In genomic region chr19:55146078-55146647, GRCh38 we compare ENCODE assay signal across 9 cellular contexts. TPM values are rescaled to one million over a fixed set of nuclear protein-coding genes. Genes with fewer than 3 reads are reported as not detected.
A peak's percentile ranks its signal among the peaks of the same experiment; 100 is the strongest.
DNase-seq lines count a peak whose midpoint lies in the region; ATAC-seq and TF ChIP-seq lines count a peak whose summit lies in the region.
"Had no signal": no experiment of that assay in that cellular context is flagged by ENCODE, and none has a peak within 500 bp of the region (broad histone marks: within the 10 kb centered on the region; RNA-seq: fewer than 3 reads in every experiment).

No MANE protein-coding gene starts in this region.

- peak overlapping the region; percentile 80 for H3K4me3 ChIP-seq in Loucy (ENCODE audit: low read length, poor library complexity, severe bottlenecking)
- H3K4me3 ChIP-seq in iPS-20b (ENCODE audit: low read length): peak overlapping the region; percentile 68

- peak; percentile 56 for DNase-seq in activated CD8-positive, alpha-beta memory T cell treated with anti-CD3 and anti-CD28 coated beads, Interleukin-2, amount 10 ng/mL, durations not matched to agents 7 days and 5 days
- no peak for DNase-seq in activated CD8-positive, alpha-beta memory T cell treated with anti-CD3 and anti-CD28 coated beads for 24 hours
- DNase-seq in SW480 (ENCODE audit: low spot score) (peak; percentile 82), NK-92 (lab: John Stamatoyannopoulos, UW; ENCODE audit: unreplicated experiment) (no peak)
- no peak for DNase-seq in effector CD4-positive, alpha-beta T cell

- H3K27me3 ChIP-seq in Loucy (ENCODE audit: insufficient read depth, low read length, poor library complexity, severe bottlenecking) (no peaks in the 10 kb centered on the region), iPS-20b (ENCODE audit: insufficient read depth, low read length) (peaks cover 10% of the 10 kb centered on the region; the same call in 1 of the 2 replicates)

- CTCF ChIA-PET in activated CD8-positive, alpha-beta memory T cell treated with anti-CD3 and anti-CD28 coated beads, Interleukin-2, amount 10 ng/mL, durations not matched to agents 7 days and 5 days (lab: Charles Lee): interaction anchor here (0.7 to 4.6 kb wide), 7 partner anchors 8 to 358 kb away, joined by 3 to 22 read pairs (median 3); partner anchors contain the start of gene KMT5C

- peak overlapping the region; percentile 60 for H3K9ac ChIP-seq in Loucy (ENCODE audit: low read depth, low read length, poor library complexity, severe bottlenecking)
- no peak overlapping the region for H3K9ac ChIP-seq in iPS-20b (ENCODE audit: low read depth, low read length)

- peaks cover 56% of the 10 kb centered on the region for H3K27me3 Mint-ChIP-seq in activated CD8-positive, alpha-beta memory T cell treated with anti-CD3 and anti-CD28 coated beads, Interleukin-2, amount 10 ng/mL, durations not matched to agents 7 days and 5 days

- H3F3A ChIP-seq in Loucy (ENCODE audit: low read depth): no peaks in the 10 kb centered on the region

- H3K9me3 Mint-ChIP-seq in activated CD8-positive, alpha-beta memory T cell treated with anti-CD3 and anti-CD28 coated beads, Interleukin-2, amount 10 ng/mL, durations not matched to agents 7 days and 5 days (ENCODE audit: low read depth): no peaks in the 10 kb centered on the region
- H3K9me3 Mint-ChIP-seq: activated naive CD4-positive, alpha-beta T cell treated with anti-CD3 and anti-CD28 coated beads, Interleukin-2, amount 50 U/mL, for 24 hours had no signal

- H4K20me1 ChIP-seq in Loucy (ENCODE audit: insufficient read depth, low read length, poor library complexity, severe bottlenecking): no peaks in the 10 kb centered on the region

- no peaks in the 10 kb centered on the region for H3K36me3 Mint-ChIP-seq in activated CD8-positive, alpha-beta memory T cell treated with anti-CD3 and anti-CD28 coated beads, Interleukin-2, amount 10 ng/mL, durations not matched to agents 7 days and 5 days
- H3K36me3 Mint-ChIP-seq: activated naive CD4-positive, alpha-beta T cell treated with anti-CD3 and anti-CD28 coated beads, Interleukin-2, amount 50 U/mL, for 24 hours had no signal

- no peak overlapping the region for H3K4me3 Mint-ChIP-seq in activated CD8-positive, alpha-beta memory T cell treated with anti-CD3 and anti-CD28 coated beads, Interleukin-2, amount 10 ng/mL, durations not matched to agents 7 days and 5 days
- H3K4me3 Mint-ChIP-seq: activated naive CD4-positive, alpha-beta T cell treated with anti-CD3 and anti-CD28 coated beads, Interleukin-2, amount 50 U/mL, for 24 hours had no signal

- TF ChIP-seq CTCF in Loucy (conservative IDR thresholded peaks at IDR 0.05; ENCODE audit: low read length): peak; percentile 83

- ATAC-seq in activated CD8-positive, alpha-beta memory T cell treated with anti-CD3 and anti-CD28 coated beads, Interleukin-2, amount 10 ng/mL, durations not matched to agents 7 days and 5 days: peak; percentile 51
- ATAC-seq in HG03045 (IDR thresholded peaks at IDR 0.05; ENCODE audit: unreplicated experiment): no peak

- H3K27ac Mint-ChIP-seq in activated CD8-positive, alpha-beta memory T cell treated with anti-CD3 and anti-CD28 coated beads, Interleukin-2, amount 10 ng/mL, durations not matched to agents 7 days and 5 days: no peak overlapping the region
- H3K27ac Mint-ChIP-seq: activated naive CD4-positive, alpha-beta T cell treated with anti-CD3 and anti-CD28 coated beads, Interleukin-2, amount 50 U/mL, for 24 hours had no signal

- H3K36me3 ChIP-seq in Loucy (ENCODE audit: insufficient read depth, low read length): no peaks in the 10 kb centered on the region
- H3K36me3 ChIP-seq in iPS-20b (ENCODE audit: insufficient read depth, low read depth, low read length): no peaks in the 10 kb centered on the region

- H3K4me1 Mint-ChIP-seq in activated CD8-positive, alpha-beta memory T cell treated with anti-CD3 and anti-CD28 coated beads, Interleukin-2, amount 10 ng/mL, durations not matched to agents 7 days and 5 days: peaks cover 6% of the 10 kb centered on the region

- peak overlapping the region; percentile 60 for H3K4me2 ChIP-seq in Loucy (ENCODE audit: low read depth, low read length, poor library complexity, severe bottlenecking)

- no peak overlapping the region for H3K27ac ChIP-seq in iPS-20b (ENCODE audit: low read length)

- H3K9me3 ChIP-seq in Loucy (ENCODE audit: insufficient read depth, low read depth, low read length) (no peaks in the 10 kb centered on the region), iPS-20b (ENCODE audit: insufficient read depth, low read depth, low read length) (no peaks in the 10 kb centered on the region)

- H2AFZ ChIP-seq in Loucy (ENCODE audit: low read length): peak overlapping the region; percentile 60; the same call in 1 of the 2 replicates

- peaks cover 6% of the 10 kb centered on the region for H3K4me1 ChIP-seq in Loucy (ENCODE audit: insufficient read depth, low read length, poor library complexity, severe bottlenecking)
- peaks cover 12% of the 10 kb centered on the region for H3K4me1 ChIP-seq in iPS-20b (ENCODE audit: insufficient read depth, low read length)

- H3K79me2 ChIP-seq in Loucy (ENCODE audit: insufficient read depth, low read length): no peaks in the 10 kb centered on the region

- H3K9me2 ChIP-seq in Loucy (replicated peaks; ENCODE audit: low read depth, low read length): no peaks in the 10 kb centered on the region

RNA-seq across cellular contexts. Expression of gene TNNT1, which starts 2.8 kb away (rescaled TPM):
- 1 to 10 TPM in 1 of 2 experiments, under 1 TPM in 1; 0.41 to 1.0 TPM for total RNA-seq in activated CD8-positive, alpha-beta memory T cell treated with anti-CD3 and anti-CD28 coated beads, Interleukin-2, amount 10 ng/mL, durations not matched to agents 7 days and 5 days

RNA-seq across cellular contexts. Expression of gene TNNI3, which starts 11.4 kb away (rescaled TPM):
- not detected for total RNA-seq in activated CD8-positive, alpha-beta memory T cell treated with anti-CD3 and anti-CD28 coated beads, Interleukin-2, amount 10 ng/mL, durations not matched to agents 7 days and 5 days

RNA-seq across cellular contexts. Expression of gene DNAAF3, which starts 20.2 kb away (rescaled TPM):
- under 1 TPM in 1 of 2 experiments, not detected in 1; 0.35 TPM for total RNA-seq in activated CD8-positive, alpha-beta memory T cell treated with anti-CD3 and anti-CD28 coated beads, Interleukin-2, amount 10 ng/mL, durations not matched to agents 7 days and 5 days

RNA-seq across cellular contexts. Expression of gene PPP1R12C, which starts 28.7 kb away (rescaled TPM):
- total RNA-seq in activated CD8-positive, alpha-beta memory T cell treated with anti-CD3 and anti-CD28 coated beads, Interleukin-2, amount 10 ng/mL, durations not matched to agents 7 days and 5 days: 100 to 1,000 TPM; 134 to 144 TPM

RNA-seq across cellular contexts. Expression of gene SYT5, which starts 33.9 kb away (rescaled TPM):
- not detected for total RNA-seq in activated CD8-positive, alpha-beta memory T cell treated with anti-CD3 and anti-CD28 coated beads, Interleukin-2, amount 10 ng/mL, durations not matched to agents 7 days and 5 days

Comparison
In these comparisons a context has a peak if more than half of its experiments do, and no peak if none do; other contexts are left out.
1. DNase-seq: peak in activated CD8-positive, alpha-beta memory T cell treated with anti-CD3 and anti-CD28 coated beads, Interleukin-2, amount 10 ng/mL, durations not matched to agents 7 days and 5 days (single experiment) and SW480 (single experiment); none in activated CD8-positive, alpha-beta memory T cell treated with anti-CD3 and anti-CD28 coated beads for 24 hours (single experiment), NK-92 (single experiment) and effector CD4-positive, alpha-beta T cell (single experiment).